Comparison of ENCODE assay signal across 12 cellular contexts in the genomic region with DNA sequence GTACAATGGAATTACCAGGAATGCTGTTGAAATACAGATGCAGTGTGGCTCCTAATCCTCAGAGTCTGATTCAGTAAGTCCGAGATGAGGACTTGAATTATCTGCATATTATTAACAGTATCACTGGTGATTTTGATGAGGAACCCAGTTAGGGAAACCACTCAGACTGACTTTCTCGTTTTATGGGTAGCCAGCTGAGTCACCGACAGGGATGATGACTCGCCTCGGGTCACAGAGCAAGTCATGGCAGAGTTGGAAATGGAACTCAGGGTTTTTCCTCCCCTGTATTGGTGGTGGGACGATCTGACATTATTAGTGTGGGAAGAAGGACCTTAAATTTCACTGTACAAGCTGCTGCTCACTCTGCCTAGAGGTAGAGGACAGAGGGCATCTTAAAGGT. TPM values are rescaled to one million over a fixed set of nuclear protein-coding genes. Genes with fewer than 3 reads are reported as not detected.
DNase-seq lines count a peak whose midpoint lies in the region; ATAC-seq and TF ChIP-seq lines count a peak whose summit lies in the region.
"Had no signal": no experiment of that assay in that cellular context is flagged by ENCODE, and none has a peak within 500 bp of the region (broad histone marks: within the 10 kb centered on the region; RNA-seq: fewer than 3 reads in every experiment).

No MANE protein-coding gene starts in this region.

- H3K4me1 ChIP-seq in adipocyte (ENCODE audit: control insufficient read depth, insufficient read depth, low read length), result peaks cover 6% of the 10 kb centered on the region
- no peaks in the 10 kb centered on the region for H3K4me1 ChIP-seq in thyroid gland

- ATAC-seq in HG03432 (IDR thresholded peaks at IDR 0.05; ENCODE audit: unreplicated experiment) (peak; percentile 32), GM21619 (IDR thresholded peaks at IDR 0.05; ENCODE audit: unreplicated experiment) (no peak)

- TF ChIP-seq POLR2A in thyroid gland (IDR thresholded peaks at IDR 0.05), result no peak

- no peaks in the 10 kb centered on the region for H3K36me3 ChIP-seq in adipocyte (ENCODE audit: control insufficient read depth, insufficient read depth, low read length, severe bottlenecking)
- no peaks in the 10 kb centered on the region for H3K36me3 ChIP-seq in thyroid gland
- H3K36me3 ChIP-seq: spleen had no signal

- intact Hi-C loops in thyroid gland (cut with DNase I), result loop anchor here (10.0 kb wide), 1 partner anchor 495 kb away; no protein-coding TSS in a partner anchor

- H3K4me3 ChIP-seq in adipocyte (ENCODE audit: low read length), result no peak overlapping the region
- H3K4me3 ChIP-seq in thyroid gland (replicated peaks in 1 of 3), result no peak overlapping the region
- H3K4me3 ChIP-seq: spleen had no signal

- H3K9me3 ChIP-seq in adipocyte (ENCODE audit: control insufficient read depth, low read length), result no peaks in the 10 kb centered on the region
- no peaks in the 10 kb centered on the region for H3K9me3 ChIP-seq in thyroid gland
- H3K9me3 ChIP-seq: spleen had no signal

- no peak for TF ChIP-seq CTCF in thyroid gland (IDR thresholded peaks at IDR 0.05)

- 80 to 86% methylated on average over 1 to 6 of the region's 6 CpGs for WGBS in thyroid gland, 2 donors

- H3K9ac ChIP-seq in adipocyte (ENCODE audit: low read length), result no peak overlapping the region

- peaks cover 18% of the 10 kb centered on the region for H3K27me3 ChIP-seq in adipocyte (replicated peaks; ENCODE audit: control insufficient read depth, insufficient read depth, low read length)
- H3K27me3 ChIP-seq in thyroid gland, result no peaks in the 10 kb centered on the region

- H3K27ac ChIP-seq in thyroid gland, result no peak overlapping the region
- H3K27ac ChIP-seq: spleen had no signal

- peak; percentile 59 for DNase-seq in Daoy (ENCODE audit: low read depth)
- DNase-seq in adipocyte (ENCODE audit: low read depth), result peak; percentile 56
- DNase-seq in kidney tubule cell (ENCODE audit: low spot score), result peak; percentile 81
- no peak for DNase-seq in thyroid gland
- no peak for DNase-seq in GM19240 (ENCODE audit: insufficient read length, low spot score)
- no peak for DNase-seq in NCI-H2227 (lab: John Stamatoyannopoulos, UW; ENCODE audit: unreplicated experiment)
- DNase-seq: cortex of kidney, Karpas-422, NCI-H69, spleen had no signal

RNA-seq across cellular contexts. Expression of a gene that starts 51.3 kb away (rescaled TPM):
- total RNA-seq in Daoy (2014; rRNA removed; shearing (Covaris generic)), result not detected in 2 replicates
- total RNA-seq in thyroid gland, result 1 to 10 TPM in 1 of 4 donors, under 1 TPM in 3; 0.40 to 1.1 (median 0.56) TPM
- total RNA-seq: spleen had no signal

Comparison
In these comparisons a context has a peak if more than half of its experiments do, and no peak if none do; other contexts are left out.
1. DNase-seq: peak in Daoy (single experiment), adipocyte (single experiment) and kidney tubule cell (single experiment); none in thyroid gland (0 of 2), GM19240 (single experiment) and NCI-H2227 (single experiment).